In the genomic region with DNA sequence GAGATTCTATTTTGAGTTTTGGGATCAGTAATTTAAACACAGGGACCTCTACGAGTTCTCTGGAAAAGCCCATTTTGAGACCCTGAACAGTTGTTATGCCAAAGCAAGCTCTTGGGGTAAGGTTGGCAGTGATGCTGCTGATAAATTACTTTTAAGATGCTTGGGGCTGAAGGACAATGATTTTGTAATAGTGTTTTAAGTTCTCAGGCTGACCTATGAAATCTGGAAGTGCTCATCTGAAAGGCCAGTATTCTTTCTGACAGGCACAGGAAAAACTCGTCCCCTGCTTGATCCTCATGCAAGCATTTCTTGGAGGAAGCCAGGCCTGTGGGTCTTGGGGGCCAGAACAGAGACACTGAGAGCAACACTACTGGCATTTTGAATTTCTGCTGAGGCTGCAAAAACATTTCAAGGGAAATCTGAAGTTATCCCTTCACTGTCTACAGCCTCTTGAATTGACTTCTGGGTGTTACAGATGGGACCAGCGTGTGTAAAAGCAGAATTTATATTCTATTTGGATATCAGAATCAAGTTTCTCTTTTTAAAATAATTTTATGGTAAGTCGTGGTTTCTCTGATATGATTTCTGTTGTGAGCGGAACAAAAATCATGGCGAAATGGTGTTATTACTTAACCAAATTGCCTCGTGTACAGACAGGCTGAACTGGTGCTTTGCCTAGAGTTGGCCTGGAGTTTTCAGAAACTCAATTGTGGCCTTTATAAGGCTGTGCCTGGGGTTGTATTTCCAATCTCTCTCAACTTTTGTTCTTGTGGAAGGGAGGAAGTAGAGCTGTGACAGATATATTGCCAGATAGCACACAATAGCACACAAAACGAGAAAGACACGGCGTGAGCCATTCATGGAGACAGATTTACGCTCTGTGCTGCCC, we compare ENCODE assay signal across 17 cellular contexts.
DNase-seq lines count a peak whose midpoint lies in the region; ATAC-seq and TF ChIP-seq lines count a peak whose summit lies in the region.
"Had no signal": no experiment of that assay in that cellular context is flagged by ENCODE, and none has a peak within 500 bp of the region (broad histone marks: within the 10 kb centered on the region; RNA-seq: fewer than 3 reads in every experiment).

No MANE protein-coding gene starts in this region.

- in situ Hi-C loops in transverse colon (cut with MboI; ENCODE audit: low pct_ligation_motif_present in 1 of 4, low pct_unique_long_range_greater_than_20kb in 1 of 4, low sequenced_read_pairs in 3 of 4): no loop called here

- TF ChIP-seq POLR2A in transverse colon (IDR thresholded peaks at IDR 0.05) (no peak), stomach (IDR thresholded peaks at IDR 0.05) (no peak)

- intact Hi-C loops in transverse colon (cut with DNase I; ENCODE audit: low total_unique reads) (no loop called here), stomach (cut with DNase I; ENCODE audit: low total_unique reads) (no loop called here)

- H3K4me3 ChIP-seq in transverse colon (no peak overlapping the region), stomach (no peak overlapping the region)

- WGBS in transverse colon (ENCODE audit: low coverage in 1 of 2), 2 donors: 76 to 82% methylated on average over 9 to 11 of the region's 11 CpGs
- 80 to 86% (median 83%) methylated on average over 10 to 11 of the region's 11 CpGs for WGBS in stomach, 5 donors

- H3K36me3 ChIP-seq in transverse colon (no peaks in the 10 kb centered on the region), stomach (no peaks in the 10 kb centered on the region)

- H3K9me3 ChIP-seq in transverse colon: no peaks in the 10 kb centered on the region
- no peaks in the 10 kb centered on the region for H3K9me3 ChIP-seq in stomach
- H3K9me3 ChIP-seq: Caco-2 had no signal

- peaks cover 0 to 19% (median 0%) of the 10 kb centered on the region in 4 donors for H3K4me1 ChIP-seq in transverse colon
- peaks cover 0 to 20% (median 13%) of the 10 kb centered on the region in 4 donors for H3K4me1 ChIP-seq in stomach
- H3K4me1 ChIP-seq: Caco-2 had no signal

- H3K9me3 Mint-ChIP-seq in immature natural killer cell: no peaks in the 10 kb centered on the region
- H3K9me3 Mint-ChIP-seq: activated CD4-positive, alpha-beta memory T cell treated with anti-CD3 and anti-CD28 coated beads for 36 hours; stimulated activated naive CD8-positive, alpha-beta T cell treated with anti-CD3 and anti-CD28 coated beads, Interleukin-15, Interleukin-2, amounts not matched to agents 100 ng/mL and 50 ng/mL, for 24 hours had no signal

- no peaks in the 10 kb centered on the region for H3K36me3 Mint-ChIP-seq in immature natural killer cell
- H3K36me3 Mint-ChIP-seq: activated CD4-positive, alpha-beta memory T cell treated with anti-CD3 and anti-CD28 coated beads for 36 hours had no signal

- H3K27me3 ChIP-seq in transverse colon (no peaks in the 10 kb centered on the region), stomach (no peaks in the 10 kb centered on the region)

- peak overlapping the region in 1 of 5 donors; percentile 15 for H3K4me3 Mint-ChIP-seq in immature natural killer cell
- H3K4me3 Mint-ChIP-seq: activated CD4-positive, alpha-beta memory T cell treated with anti-CD3 and anti-CD28 coated beads for 36 hours; activated T-helper 17 cell treated with anti-CD3 and anti-CD28 coated beads, Interleukin-2, amount 50 U/mL, for 72 hours; stimulated activated naive CD8-positive, alpha-beta T cell treated with anti-CD3 and anti-CD28 coated beads, Interleukin-15, Interleukin-2, amounts not matched to agents 100 ng/mL and 50 ng/mL, for 24 hours had no signal

- no peak for TF ChIP-seq CTCF in transverse colon (IDR thresholded peaks at IDR 0.05)
- TF ChIP-seq CTCF in stomach (IDR thresholded peaks at IDR 0.05): no peak

- peak; percentile 79 for ATAC-seq in SK-N-SH treated with all-trans-retinoic acid at 6 μM for 48 hours
- ATAC-seq: activated T-helper 17 cell treated with anti-CD3 and anti-CD28 coated beads, Interleukin-2, amount 50 U/mL, for 72 hours had no signal

- H3K27ac Mint-ChIP-seq in immature natural killer cell: peak overlapping the region in 1 of 6 donors; percentile 2
- H3K27ac Mint-ChIP-seq: activated CD4-positive, alpha-beta memory T cell treated with anti-CD3 and anti-CD28 coated beads for 36 hours; activated T-helper 17 cell treated with anti-CD3 and anti-CD28 coated beads, Interleukin-2, amount 50 U/mL, for 72 hours; stimulated activated naive CD8-positive, alpha-beta T cell treated with anti-CD3 and anti-CD28 coated beads, Interleukin-15, Interleukin-2, amounts not matched to agents 100 ng/mL and 50 ng/mL, for 24 hours had no signal

- DNase-seq in DMS153 (lab: John Stamatoyannopoulos, UW) (peak; percentile 56), DMS153 treated with DMSO at 0.1 percent for 48 hours (lab: John Stamatoyannopoulos, UW; ENCODE audit: unreplicated experiment) (no peak), left kidney (ENCODE audit: low read depth, low spot score) (peak; percentile 94), transverse colon (no peak), SKM-1 treated with dmso at 0.1 percent for 144 hours (lab: John Stamatoyannopoulos, UW; ENCODE audit: unreplicated experiment) (no peak), stomach (no peak), immature natural killer cell (no peak)
- DNase-seq: activated CD4-positive, alpha-beta memory T cell treated with anti-CD3 and anti-CD28 coated beads for 36 hours; aorta; Caco-2; kidney; NCI-H1092; NCI-H774 had no signal

- no peaks in the 10 kb centered on the region for H3K27me3 Mint-ChIP-seq in immature natural killer cell (ENCODE audit: low read depth in 3 of 3)
- H3K27me3 Mint-ChIP-seq: activated CD4-positive, alpha-beta memory T cell treated with anti-CD3 and anti-CD28 coated beads for 36 hours; activated T-helper 17 cell treated with anti-CD3 and anti-CD28 coated beads, Interleukin-2, amount 50 U/mL, for 72 hours; stimulated activated naive CD8-positive, alpha-beta T cell treated with anti-CD3 and anti-CD28 coated beads, Interleukin-15, Interleukin-2, amounts not matched to agents 100 ng/mL and 50 ng/mL, for 24 hours had no signal

- H3K4me1 Mint-ChIP-seq in immature natural killer cell: peaks cover 11 to 26% of the 10 kb centered on the region in 2 donors
- H3K4me1 Mint-ChIP-seq: activated T-helper 17 cell treated with anti-CD3 and anti-CD28 coated beads, Interleukin-2, amount 50 U/mL, for 72 hours had no signal

- H3K27ac ChIP-seq in transverse colon (peak overlapping the region in 3 of 4 donors; percentile 7 to 44 (median 18)), stomach (peak overlapping the region in 2 of 5 donors; percentile 12 to 51)
- H3K27ac ChIP-seq: 22Rv1 had no signal

- TF ChIP-seq EP300 in transverse colon (IDR thresholded peaks at IDR 0.05; ENCODE audit: low read depth) (no peak), stomach (IDR thresholded peaks at IDR 0.05) (no peak)

TF ChIP-seq in SK-N-SH treated with all-trans-retinoic acid at 6 μM for 48 hours, 23 proteins besides CTCF, POLR2A, EP300 and RAD21 (continues in another document):
- TF ChIP-seq, protein P1, sequence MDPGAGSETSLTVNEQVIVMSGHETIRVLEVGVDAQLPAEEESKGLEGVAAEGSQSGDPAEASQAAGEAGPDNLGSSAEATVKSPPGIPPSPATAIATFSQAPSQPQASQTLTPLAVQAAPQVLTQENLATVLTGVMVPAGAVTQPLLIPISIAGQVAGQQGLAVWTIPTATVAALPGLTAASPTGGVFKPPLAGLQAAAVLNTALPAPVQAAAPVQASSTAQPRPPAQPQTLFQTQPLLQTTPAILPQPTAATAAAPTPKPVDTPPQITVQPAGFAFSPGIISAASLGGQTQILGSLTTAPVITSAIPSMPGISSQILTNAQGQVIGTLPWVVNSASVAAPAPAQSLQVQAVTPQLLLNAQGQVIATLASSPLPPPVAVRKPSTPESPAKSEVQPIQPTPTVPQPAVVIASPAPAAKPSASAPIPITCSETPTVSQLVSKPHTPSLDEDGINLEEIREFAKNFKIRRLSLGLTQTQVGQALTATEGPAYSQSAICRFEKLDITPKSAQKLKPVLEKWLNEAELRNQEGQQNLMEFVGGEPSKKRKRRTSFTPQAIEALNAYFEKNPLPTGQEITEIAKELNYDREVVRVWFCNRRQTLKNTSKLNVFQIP (CRISPR knock-in tag; IDR thresholded peaks at IDR 0.05; ENCODE audit: borderline replicate concordance, low read depth): no peak
- TF ChIP-seq GLIS3 (CRISPR knock-in tag; IDR thresholded peaks at IDR 0.05) (no peak), ZFP3 (CRISPR knock-in tag; IDR thresholded peaks at IDR 0.05) (no peak), ZNF70 (CRISPR knock-in tag; IDR thresholded peaks at IDR 0.05) (0 out of 2 replicates have a peak, but pooled peaks have one; percentile 6), RARB (CRISPR knock-in tag; IDR thresholded peaks at IDR 0.05) (no peak), PPARA (CRISPR knock-in tag; IDR thresholded peaks at IDR 0.05; ENCODE audit: borderline replicate concordance) (no peak), ZC3H10 (CRISPR knock-in tag; IDR thresholded peaks at IDR 0.05) (no peak), CSDC2 (CRISPR knock-in tag; IDR thresholded peaks at IDR 0.05) (no peak), ISL1 (CRISPR knock-in tag; IDR thresholded peaks at IDR 0.05) (peak; percentile 74)
- TF ChIP-seq, protein P2, sequence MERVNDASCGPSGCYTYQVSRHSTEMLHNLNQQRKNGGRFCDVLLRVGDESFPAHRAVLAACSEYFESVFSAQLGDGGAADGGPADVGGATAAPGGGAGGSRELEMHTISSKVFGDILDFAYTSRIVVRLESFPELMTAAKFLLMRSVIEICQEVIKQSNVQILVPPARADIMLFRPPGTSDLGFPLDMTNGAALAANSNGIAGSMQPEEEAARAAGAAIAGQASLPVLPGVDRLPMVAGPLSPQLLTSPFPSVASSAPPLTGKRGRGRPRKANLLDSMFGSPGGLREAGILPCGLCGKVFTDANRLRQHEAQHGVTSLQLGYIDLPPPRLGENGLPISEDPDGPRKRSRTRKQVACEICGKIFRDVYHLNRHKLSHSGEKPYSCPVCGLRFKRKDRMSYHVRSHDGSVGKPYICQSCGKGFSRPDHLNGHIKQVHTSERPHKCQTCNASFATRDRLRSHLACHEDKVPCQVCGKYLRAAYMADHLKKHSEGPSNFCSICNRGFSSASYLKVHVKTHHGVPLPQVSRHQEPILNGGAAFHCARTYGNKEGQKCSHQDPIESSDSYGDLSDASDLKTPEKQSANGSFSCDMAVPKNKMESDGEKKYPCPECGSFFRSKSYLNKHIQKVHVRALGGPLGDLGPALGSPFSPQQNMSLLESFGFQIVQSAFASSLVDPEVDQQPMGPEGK (CRISPR knock-in tag; IDR thresholded peaks at IDR 0.05; ENCODE audit: borderline replicate concordance): no peak

Comparison
In these comparisons a context has a peak if more than half of its experiments do, and no peak if none do; other contexts are left out.
1. DNase-seq: peak in DMS153 (single experiment) and left kidney (single experiment); none in DMS153 treated with DMSO at 0.1 percent for 48 hours (single experiment), transverse colon (single experiment), SKM-1 treated with dmso at 0.1 percent for 144 hours (single experiment), stomach (single experiment) and immature natural killer cell (0 of 3).